In genomic region chr9:131704988-131705387, GRCh38 we compare ENCODE assay signal across 1 cellular context.
TF ChIP-seq lines count a peak whose summit lies in the region.

No MANE protein-coding gene starts in this region.

TF ChIP-seq in IMR-90, 13 proteins besides CTCF, POLR2A, EP300 and RAD21 (continued from another document):
- TF ChIP-seq FOS (IDR thresholded peaks at IDR 0.05; ENCODE audit: low read depth, low read length): no peak
- TF ChIP-seq RFX5 (IDR thresholded peaks at IDR 0.05; ENCODE audit: low read depth, low read length): no peak
- no peak for TF ChIP-seq NFE2L2 (IDR thresholded peaks at IDR 0.05; ENCODE audit: low read depth, low read length)
- TF ChIP-seq CHD1 (IDR thresholded peaks at IDR 0.05; ENCODE audit: low read depth, low read length): no peak
- no peak for TF ChIP-seq MAZ (IDR thresholded peaks at IDR 0.05; ENCODE audit: borderline replicate concordance, low read depth, low read length)
- no peak for TF ChIP-seq MAFK (IDR thresholded peaks at IDR 0.05; ENCODE audit: low read depth, low read length)
